ENCODE assay signal across 10 cellular contexts in the genomic region with DNA sequence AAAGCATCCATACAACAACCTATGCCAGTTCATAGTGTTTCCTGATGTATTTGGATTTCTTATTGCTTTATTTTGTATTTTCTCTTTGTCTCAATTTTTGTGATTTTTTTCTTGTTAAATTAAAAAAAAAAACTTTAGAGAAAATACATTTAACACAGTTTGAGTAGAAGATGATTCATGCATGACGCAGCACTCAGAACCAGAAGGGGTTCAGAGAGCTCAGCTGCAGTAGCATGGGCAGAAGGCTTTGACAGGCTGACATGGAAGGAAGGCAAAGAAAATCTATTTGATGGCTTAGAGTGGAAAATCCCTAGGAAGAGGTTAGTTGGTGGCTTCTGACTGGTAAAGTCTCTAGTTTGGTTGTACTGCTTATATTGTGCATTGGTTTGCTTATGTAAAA.
DNase-seq lines count a peak whose midpoint lies in the region; TF ChIP-seq lines count a peak whose summit lies in the region.
"Had no signal": no experiment of that assay in that cellular context is flagged by ENCODE, and none has a peak within 500 bp of the region (broad histone marks: within the 10 kb centered on the region; RNA-seq: fewer than 3 reads in every experiment).

No MANE protein-coding gene starts in this region.

- TF ChIP-seq CTCF in AG04450 (IDR thresholded peaks at IDR 0.05; ENCODE audit: low read depth, low read length), result no peak

- no peaks in the 10 kb centered on the region for H3K79me2 ChIP-seq in Karpas-422 (ENCODE audit: low read length)

- no peak overlapping the region for H2AFZ ChIP-seq in Karpas-422 (ENCODE audit: low read length)

- H3K9me3 ChIP-seq in AG04450 (ENCODE audit: control insufficient read depth, insufficient read depth, low read length) (no peaks in the 10 kb centered on the region), Karpas-422 (ENCODE audit: low read length) (no peaks in the 10 kb centered on the region)
- H3K9me3 ChIP-seq: HAP-1 had no signal

- H3K9ac ChIP-seq in Karpas-422 (ENCODE audit: low read length), result no peak overlapping the region

- H3K9me2 ChIP-seq in Karpas-422 (replicated peaks; ENCODE audit: insufficient read depth, low read length), result no peaks in the 10 kb centered on the region

- POLR2A ChIA-PET in AG04450 (lab: Yijun Ruan, JAX), result no interaction called here

- H4K20me1 ChIP-seq in Karpas-422 (ENCODE audit: insufficient read depth, low read depth, low read length), result no peaks in the 10 kb centered on the region

- H3K4me3 ChIP-seq in AG04450 (ENCODE audit: low read depth, low read length), result no peak overlapping the region
- H3K4me3 ChIP-seq in Karpas-422 (ENCODE audit: low read length), result no peak overlapping the region
- H3K4me3 ChIP-seq: HAP-1 had no signal

- no peaks in the 10 kb centered on the region for H3K4me1 ChIP-seq in Karpas-422 (ENCODE audit: low read length)
- H3K4me1 ChIP-seq: HAP-1 had no signal

- intact Hi-C loops in head of caudate nucleus (cut with DNase I), result no loop called here

- H3K27ac ChIP-seq in AG04450 (ENCODE audit: low read depth, low read length), result no peak overlapping the region
- no peak overlapping the region for H3K27ac ChIP-seq in Karpas-422 (ENCODE audit: low read length)

- no peaks in the 10 kb centered on the region for H3K36me3 ChIP-seq in Karpas-422 (ENCODE audit: insufficient read depth, low read length)
- H3K36me3 ChIP-seq: HAP-1 had no signal

- CTCF ChIA-PET in AG04450 (lab: Charles Lee), result no interaction called here

- DNase-seq in AG04450 (ENCODE audit: low read depth, low spot score), result peak; percentile 51
- DNase-seq in HT1080 (ENCODE audit: low read depth), result peak; percentile 64
- peak; percentile 56 for DNase-seq in astrocyte of the hippocampus (ENCODE audit: low read depth, low spot score)
- peak in 30 of 42 donors; percentile 7 to 83 (median 42) for DNase-seq in head of caudate nucleus
- DNase-seq in activated gamma-delta T cell treated with Interleukin-2 at 50 U/mL for 16 hours, result no peak
- no peak for DNase-seq in NCI-H510A treated with DMSO at 0.1 percent for 48 hours (lab: John Stamatoyannopoulos, UW)
- DNase-seq in Karpas-422, result no peak
- no peak for DNase-seq in stimulated activated CD4-positive, alpha-beta T cell treated with anti-CD3 and anti-CD28 coated beads, Interleukin-1b, Interleukin-23, amount 100 ng/mL, for 48 hours
- DNase-seq: activated naive CD4-positive, alpha-beta T cell treated with anti-CD3 and anti-CD28 coated beads, Interleukin-2, amount 10 ng/mL, durations not matched to agents 7 days and 5 days had no signal

- no peaks in the 10 kb centered on the region for H3K27me3 ChIP-seq in AG04450 (ENCODE audit: control insufficient read depth, insufficient read depth, low read length)
- H3K27me3 ChIP-seq in Karpas-422 (ENCODE audit: low read length), result no peaks in the 10 kb centered on the region

- no peak overlapping the region for H3K4me2 ChIP-seq in Karpas-422 (ENCODE audit: low read depth, low read length, poor library complexity, severe bottlenecking)

Comparison
In these comparisons a context has a peak if more than half of its experiments do, and no peak if none do; other contexts are left out.
1. DNase-seq: peak in AG04450 (single experiment), HT1080 (single experiment), astrocyte of the hippocampus (single experiment) and head of caudate nucleus (30 of 42); none in activated gamma-delta T cell treated with Interleukin-2 at 50 U/mL for 16 hours (single experiment), NCI-H510A treated with DMSO at 0.1 percent for 48 hours (single experiment), Karpas-422 (single experiment) and stimulated activated CD4-positive, alpha-beta T cell treated with anti-CD3 and anti-CD28 coated beads, Interleukin-1b, Interleukin-23, amount 100 ng/mL, for 48 hours (single experiment).